14 cellular contexts compared by ENCODE assay signal in the genomic region with DNA sequence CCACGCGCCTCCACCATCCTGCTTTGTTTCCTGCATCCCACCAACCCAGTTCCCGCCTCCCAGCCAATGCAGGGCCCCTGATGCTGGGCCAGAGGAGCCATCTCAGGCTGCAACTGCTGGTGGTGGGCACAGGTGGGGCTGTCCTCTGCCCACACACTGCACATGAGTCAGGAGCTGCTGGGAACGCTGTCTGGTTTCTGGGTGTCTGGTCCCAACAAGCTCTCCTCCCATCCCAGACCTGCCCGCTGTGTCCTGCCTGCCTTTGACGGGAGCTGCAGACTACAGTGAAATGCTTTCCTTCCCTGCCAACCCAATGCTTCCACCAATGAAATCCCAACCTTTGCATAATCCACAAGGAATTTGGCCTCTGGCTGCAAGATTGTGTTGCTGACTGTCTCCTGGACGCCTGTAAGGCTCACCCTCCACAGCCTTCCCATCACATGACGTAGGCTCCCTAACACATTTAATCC.
DNase-seq lines count a peak whose midpoint lies in the region; ATAC-seq and TF ChIP-seq lines count a peak whose summit lies in the region.
"Had no signal": no experiment of that assay in that cellular context is flagged by ENCODE, and none has a peak within 500 bp of the region (broad histone marks: within the 10 kb centered on the region; RNA-seq: fewer than 3 reads in every experiment).

No MANE protein-coding gene starts in this region.

- ATAC-seq in Right ventricle myocardium superior (ENCODE audit: poor library complexity) = no peak
- ATAC-seq in mucosa of descending colon = peak; percentile 16
- ATAC-seq in activated CD8-positive, alpha-beta T cell treated with anti-CD3 and anti-CD28 coated beads for 36 hours = no peak
- no peak for ATAC-seq in GM21737 (IDR thresholded peaks at IDR 0.05; ENCODE audit: unreplicated experiment)

- intact Hi-C loops in Right ventricle myocardium superior (cut with DNase I) (no loop called here), left ventricle myocardium inferior (cut with micrococcal nuclease) (no loop called here), mucosa of descending colon (cut with DNase I, micrococcal nuclease) (no loop called here), vagina (cut with DNase I) (no loop called here), A673 (cut with micrococcal nuclease; ENCODE audit: unreplicated experiment) (no loop called here)
- intact Hi-C loops in activated CD8-positive, alpha-beta T cell treated with anti-CD3 and anti-CD28 coated beads for 36 hours (cut with micrococcal nuclease) = no loop called here

- H3K9me3 ChIP-seq in left ventricle myocardium inferior (replicated peaks) (peaks cover 7% of the 10 kb centered on the region), mucosa of descending colon (no peaks in the 10 kb centered on the region), vagina (no peaks in the 10 kb centered on the region), A673 (ENCODE audit: low read depth, low read length, poor library complexity, severe bottlenecking) (peaks cover 4% of the 10 kb centered on the region)
- H3K9me3 ChIP-seq: ascending aorta, ovary had no signal

- no peak overlapping the region for H3K4me3 Mint-ChIP-seq in activated CD8-positive, alpha-beta T cell treated with anti-CD3 and anti-CD28 coated beads for 36 hours

- H3K27me3 ChIP-seq in left ventricle myocardium inferior (ENCODE audit: low read depth) = no peaks in the 10 kb centered on the region
- H3K27me3 ChIP-seq in vagina = no peaks in the 10 kb centered on the region
- no peaks in the 10 kb centered on the region for H3K27me3 ChIP-seq in A673 (replicated peaks; ENCODE audit: insufficient read depth, low read depth, low read length, poor library complexity)
- H3K27me3 ChIP-seq: ascending aorta, ovary had no signal

- H3K4me3 ChIP-seq in left ventricle myocardium inferior = no peak overlapping the region
- H3K4me3 ChIP-seq in epithelial cell of esophagus (ENCODE audit: low read length) = no peak overlapping the region
- no peak overlapping the region for H3K4me3 ChIP-seq in mucosa of descending colon
- no peak overlapping the region for H3K4me3 ChIP-seq in vagina
- H3K4me3 ChIP-seq in A673 (ENCODE audit: low read depth, low read length, poor library complexity, severe bottlenecking) = no peak overlapping the region
- H3K4me3 ChIP-seq: ascending aorta, ovary had no signal

- H3K36me3 ChIP-seq in left ventricle myocardium inferior (no peaks in the 10 kb centered on the region), mucosa of descending colon (ENCODE audit: low read depth) (no peaks in the 10 kb centered on the region), vagina (no peaks in the 10 kb centered on the region), A673 (ENCODE audit: insufficient read depth, low read length, poor library complexity, severe bottlenecking) (no peaks in the 10 kb centered on the region)
- H3K36me3 ChIP-seq: ascending aorta, ovary had no signal

- no peak for TF ChIP-seq POLR2A in vagina (IDR thresholded peaks at IDR 0.05)

- no peaks in the 10 kb centered on the region for H3K9me3 Mint-ChIP-seq in activated CD8-positive, alpha-beta T cell treated with anti-CD3 and anti-CD28 coated beads for 36 hours

- no peak overlapping the region for H3K27ac Mint-ChIP-seq in activated CD8-positive, alpha-beta T cell treated with anti-CD3 and anti-CD28 coated beads for 36 hours

- CTCF ChIA-PET in activated CD8-positive, alpha-beta T cell treated with anti-CD3 and anti-CD28 coated beads for 36 hours (lab: Charles Lee) = no interaction called here
- CTCF ChIA-PET in A673 (lab: Charles Lee) = no interaction called here

- peaks cover 2% of the 10 kb centered on the region for H3K36me3 Mint-ChIP-seq in activated CD8-positive, alpha-beta T cell treated with anti-CD3 and anti-CD28 coated beads for 36 hours (ENCODE audit: low read depth)

- no peak overlapping the region for H3K27ac ChIP-seq in left ventricle myocardium inferior (replicated peaks)
- H3K27ac ChIP-seq in vagina = peak overlapping the region; percentile 51
- no peak overlapping the region for H3K27ac ChIP-seq in A673 (ENCODE audit: low read depth, low read length, poor library complexity, severe bottlenecking)
- H3K27ac ChIP-seq: ascending aorta, ovary had no signal

- no TSS peak for BruUV-seq in A673 (replicated peaks; lab: Mats Ljungman, UMichigan)

- TF ChIP-seq CTCF in left ventricle myocardium inferior (IDR thresholded peaks at IDR 0.05; ENCODE audit: borderline replicate concordance) = no peak
- TF ChIP-seq CTCF in epithelial cell of esophagus (IDR thresholded peaks at IDR 0.05; ENCODE audit: insufficient read depth, low read depth, low read length, missing control alignments) = peak; percentile 40
- TF ChIP-seq CTCF in mucosa of descending colon (IDR thresholded peaks at IDR 0.05) = no peak
- no peak for TF ChIP-seq CTCF in vagina (IDR thresholded peaks at IDR 0.05)
- no peak for TF ChIP-seq CTCF in activated CD8-positive, alpha-beta T cell treated with anti-CD3 and anti-CD28 coated beads for 36 hours (IDR thresholded peaks at IDR 0.05)
- no peak for TF ChIP-seq CTCF in A673 (conservative IDR thresholded peaks at IDR 0.05; ENCODE audit: low read depth, low read length)

- H3K4me1 ChIP-seq in left ventricle myocardium inferior (no peaks in the 10 kb centered on the region), mucosa of descending colon (ENCODE audit: low read depth) (no peaks in the 10 kb centered on the region), vagina (peaks cover 16% of the 10 kb centered on the region), A673 (ENCODE audit: insufficient read depth, low read length, poor library complexity, severe bottlenecking) (peaks cover 5% of the 10 kb centered on the region)

- POLR2A ChIA-PET in activated CD8-positive, alpha-beta T cell treated with anti-CD3 and anti-CD28 coated beads for 36 hours (lab: Charles Lee) = no interaction called here
- POLR2A ChIA-PET in A673 (lab: Charles Lee; ENCODE audit: low non-redundant PET) = no interaction called here

- no peaks in the 10 kb centered on the region for H3K4me1 Mint-ChIP-seq in activated CD8-positive, alpha-beta T cell treated with anti-CD3 and anti-CD28 coated beads for 36 hours (ENCODE audit: low read depth)

- no peaks in the 10 kb centered on the region for H3K27me3 Mint-ChIP-seq in activated CD8-positive, alpha-beta T cell treated with anti-CD3 and anti-CD28 coated beads for 36 hours

- peak; percentile 6 for DNase-seq in Right ventricle myocardium superior
- DNase-seq in left ventricle myocardium inferior = no peak
- DNase-seq in epithelial cell of esophagus (ENCODE audit: low read depth) = peak; percentile 100
- DNase-seq in mucosa of descending colon = no peak
- DNase-seq in vagina (ENCODE audit: extremely low spot score in 2 of 2) = no peak
- DNase-seq in activated CD8-positive, alpha-beta T cell treated with anti-CD3 and anti-CD28 coated beads for 36 hours = no peak
- no peak for DNase-seq in A673 (ENCODE audit: low spot score)
- DNase-seq: DMS79 treated with DMSO at 0.1 percent for 48 hours, Kasumi-1, substantia nigra, T1000 had no signal

Comparison
In these comparisons a context has a peak if more than half of its experiments do, and no peak if none do; other contexts are left out.
1. DNase-seq: peak in Right ventricle myocardium superior (single experiment) and epithelial cell of esophagus (single experiment); none in left ventricle myocardium inferior (single experiment), mucosa of descending colon (0 of 3), vagina (0 of 2), activated CD8-positive, alpha-beta T cell treated with anti-CD3 and anti-CD28 coated beads for 36 hours (single experiment) and A673 (single experiment).